In genomic region chr1:56795864-56796263, GRCh38 we compare ENCODE assay signal across 1 cellular context.
A peak's percentile ranks its signal among the peaks of the same experiment; 100 is the strongest.
TF ChIP-seq lines count a peak whose summit lies in the region.

No MANE protein-coding gene starts in this region.

TF ChIP-seq in K562, 482 proteins besides CTCF, POLR2A, EP300 and RAD21:
- TF ChIP-seq ATF4 (CRISPR knock-in tag; IDR thresholded peaks at IDR 0.05) (peak; percentile 27; the same call in 1 of the 2 replicates), TCF15 (CRISPR knock-in tag; IDR thresholded peaks at IDR 0.05) (no peak), ZNF586 (CRISPR knock-in tag; conservative IDR thresholded peaks at IDR 0.05) (no peak), GTF2A2 (tag; IDR thresholded peaks at IDR 0.05) (no peak), ZFX (CRISPR knock-in tag; IDR thresholded peaks at IDR 0.05) (no peak), CEBPG (CRISPR knock-in tag; IDR thresholded peaks at IDR 0.05) (no peak), CEBPG (tag; conservative IDR thresholded peaks at IDR 0.05 in 1 of 2, IDR thresholded peaks at IDR 0.05 in 1 of 2) (peak; percentile 32 to 76; a peak in 2 of 4 replicates), HCFC1 (IDR thresholded peaks at IDR 0.05; ENCODE audit: low read depth, low read length) (no peak), ATF3 (IDR thresholded peaks at IDR 0.05) (peak; percentile 43), ATF3 (CRISPR knock-in tag; conservative IDR thresholded peaks at IDR 0.05) (no peak), CTCFL (IDR thresholded peaks at IDR 0.05; ENCODE audit: borderline replicate concordance, insufficient read depth, low read depth, low read length, poor library complexity, severe bottlenecking) (no peak), SRSF1 (IDR thresholded peaks at IDR 0.05; ENCODE audit: low read depth, low read length) (no peak), CEBPB (tag; IDR thresholded peaks at IDR 0.05) (peak; percentile 35; the same call in 1 of the 2 replicates)
